Comparison of ENCODE assay signal across 1 cellular context in genomic region chr16:51110618-51111234, GRCh38.
A peak's percentile ranks its signal among the peaks of the same experiment; 100 is the strongest.
TF ChIP-seq lines count a peak whose summit lies in the region.

No MANE protein-coding gene starts in this region.

TF ChIP-seq in HepG2, 621 proteins besides CTCF, POLR2A, EP300 and RAD21:
- no peak for TF ChIP-seq NFRKB (IDR thresholded peaks at IDR 0.05)
- TF ChIP-seq, protein P1, sequence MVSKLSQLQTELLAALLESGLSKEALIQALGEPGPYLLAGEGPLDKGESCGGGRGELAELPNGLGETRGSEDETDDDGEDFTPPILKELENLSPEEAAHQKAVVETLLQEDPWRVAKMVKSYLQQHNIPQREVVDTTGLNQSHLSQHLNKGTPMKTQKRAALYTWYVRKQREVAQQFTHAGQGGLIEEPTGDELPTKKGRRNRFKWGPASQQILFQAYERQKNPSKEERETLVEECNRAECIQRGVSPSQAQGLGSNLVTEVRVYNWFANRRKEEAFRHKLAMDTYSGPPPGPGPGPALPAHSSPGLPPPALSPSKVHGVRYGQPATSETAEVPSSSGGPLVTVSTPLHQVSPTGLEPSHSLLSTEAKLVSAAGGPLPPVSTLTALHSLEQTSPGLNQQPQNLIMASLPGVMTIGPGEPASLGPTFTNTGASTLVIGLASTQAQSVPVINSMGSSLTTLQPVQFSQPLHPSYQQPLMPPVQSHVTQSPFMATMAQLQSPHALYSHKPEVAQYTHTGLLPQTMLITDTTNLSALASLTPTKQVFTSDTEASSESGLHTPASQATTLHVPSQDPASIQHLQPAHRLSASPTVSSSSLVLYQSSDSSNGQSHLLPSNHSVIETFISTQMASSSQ (IDR thresholded peaks at IDR 0.05; ENCODE audit: low read depth) = no peak
- TF ChIP-seq, protein P1 (CRISPR knock-in tag; IDR thresholded peaks at IDR 0.05; ENCODE audit: borderline replicate concordance) = no peak
- TF ChIP-seq ATF7 (IDR thresholded peaks at IDR 0.05) = peak; percentile 65; the same call in 1 of the 2 replicates
- TF ChIP-seq ATF7 (CRISPR knock-in tag; IDR thresholded peaks at IDR 0.05) = no peak
- TF ChIP-seq ZFY (CRISPR knock-in tag; IDR thresholded peaks at IDR 0.05) = no peak
- TF ChIP-seq TCF7 (IDR thresholded peaks at IDR 0.05; ENCODE audit: low read depth) = 0 out of 2 replicates have a peak, but pooled peaks have one; percentile 9
- TF ChIP-seq CHD4 (IDR thresholded peaks at IDR 0.05; ENCODE audit: borderline replicate concordance, low read length) = peak; percentile 89
- no peak for TF ChIP-seq FOXA1 (IDR thresholded peaks at IDR 0.05)
- no peak for TF ChIP-seq FOXA1 (CRISPR knock-in tag; IDR thresholded peaks at IDR 0.05)
- peak; percentile 3; the same call in 1 of the 2 replicates for TF ChIP-seq REPIN1 (CRISPR knock-in tag; IDR thresholded peaks at IDR 0.05; ENCODE audit: borderline replicate concordance, low read depth)
- no peak for TF ChIP-seq ZNF256 (CRISPR knock-in tag; conservative IDR thresholded peaks at IDR 0.05)
- TF ChIP-seq ZNF292 (CRISPR knock-in tag; IDR thresholded peaks at IDR 0.05; ENCODE audit: borderline replicate concordance, low read depth) = peak; percentile 58; the same call in 1 of the 2 replicates
- TF ChIP-seq KDM1A (CRISPR knock-in tag; IDR thresholded peaks at IDR 0.05) = 0 out of 2 replicates have a peak, but pooled peaks have one; percentile 61
- TF ChIP-seq ZMYM3 (CRISPR knock-in tag; IDR thresholded peaks at IDR 0.05) = peak; percentile 97
- TF ChIP-seq ADNP (CRISPR knock-in tag; IDR thresholded peaks at IDR 0.05) = peak; percentile 75
- TF ChIP-seq CREB1 (IDR thresholded peaks at IDR 0.05) = no peak
- TF ChIP-seq CREB1 (CRISPR knock-in tag; IDR thresholded peaks at IDR 0.05) = peak; percentile 33; the same call in 1 of the 2 replicates
- TF ChIP-seq HNF4G (IDR thresholded peaks at IDR 0.05; ENCODE audit: borderline replicate concordance, low read depth, low read length) = peak; percentile 35; the same call in 1 of the 2 replicates
- TF ChIP-seq HNF4G (CRISPR knock-in tag; IDR thresholded peaks at IDR 0.05; ENCODE audit: borderline replicate concordance, low read depth) = no peak
- TF ChIP-seq PHF21A (CRISPR knock-in tag; IDR thresholded peaks at IDR 0.05) = peak; percentile 13; the same call in 1 of the 2 replicates
- peak; percentile 98 for TF ChIP-seq ZNF629 (CRISPR knock-in tag; conservative IDR thresholded peaks at IDR 0.05)
- 0 out of 2 replicates have a peak, but pooled peaks have one; percentile 26 for TF ChIP-seq ATF1 (CRISPR knock-in tag; IDR thresholded peaks at IDR 0.05)
- TF ChIP-seq, protein P2, sequence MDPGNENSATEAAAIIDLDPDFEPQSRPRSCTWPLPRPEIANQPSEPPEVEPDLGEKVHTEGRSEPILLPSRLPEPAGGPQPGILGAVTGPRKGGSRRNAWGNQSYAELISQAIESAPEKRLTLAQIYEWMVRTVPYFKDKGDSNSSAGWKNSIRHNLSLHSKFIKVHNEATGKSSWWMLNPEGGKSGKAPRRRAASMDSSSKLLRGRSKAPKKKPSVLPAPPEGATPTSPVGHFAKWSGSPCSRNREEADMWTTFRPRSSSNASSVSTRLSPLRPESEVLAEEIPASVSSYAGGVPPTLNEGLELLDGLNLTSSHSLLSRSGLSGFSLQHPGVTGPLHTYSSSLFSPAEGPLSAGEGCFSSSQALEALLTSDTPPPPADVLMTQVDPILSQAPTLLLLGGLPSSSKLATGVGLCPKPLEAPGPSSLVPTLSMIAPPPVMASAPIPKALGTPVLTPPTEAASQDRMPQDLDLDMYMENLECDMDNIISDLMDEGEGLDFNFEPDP (CRISPR knock-in tag; conservative IDR thresholded peaks at IDR 0.05) = 0 out of 2 replicates have a peak, but pooled peaks have one; percentile 77
- TF ChIP-seq ZNF652 (CRISPR knock-in tag; IDR thresholded peaks at IDR 0.05; ENCODE audit: borderline replicate concordance, low read depth) = peak; percentile 93
- TF ChIP-seq GFI1 (CRISPR knock-in tag; IDR thresholded peaks at IDR 0.05; ENCODE audit: borderline replicate concordance) = no peak
- TF ChIP-seq SRSF4 (IDR thresholded peaks at IDR 0.05; ENCODE audit: low read depth, low read length, poor library complexity, severe bottlenecking) = no peak
- no peak for TF ChIP-seq ZNF761 (CRISPR knock-in tag; conservative IDR thresholded peaks at IDR 0.05)
- TF ChIP-seq, protein P3, sequence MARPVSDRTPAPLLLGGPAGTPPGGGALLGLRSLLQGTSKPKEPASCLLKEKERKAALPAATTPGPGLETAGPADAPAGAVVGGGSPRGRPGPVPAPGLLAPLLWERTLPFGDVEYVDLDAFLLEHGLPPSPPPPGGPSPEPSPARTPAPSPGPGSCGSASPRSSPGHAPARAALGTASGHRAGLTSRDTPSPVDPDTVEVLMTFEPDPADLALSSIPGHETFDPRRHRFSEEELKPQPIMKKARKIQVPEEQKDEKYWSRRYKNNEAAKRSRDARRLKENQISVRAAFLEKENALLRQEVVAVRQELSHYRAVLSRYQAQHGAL (CRISPR knock-in tag; IDR thresholded peaks at IDR 0.05; ENCODE audit: not compliant biosample characterization) = no peak
